9 cellular contexts compared by ENCODE assay signal in genomic region chr6:143232849-143233248, GRCh38.
DNase-seq lines count a peak whose midpoint lies in the region; ATAC-seq, FAIRE-seq and TF ChIP-seq lines count a peak whose summit lies in the region.
"Had no signal": no experiment of that assay in that cellular context is flagged by ENCODE, and none has a peak within 500 bp of the region (broad histone marks: within the 10 kb centered on the region; RNA-seq: fewer than 3 reads in every experiment).

No MANE protein-coding gene starts in this region.

- no peak for ATAC-seq in naive thymus-derived CD8-positive, alpha-beta T cell
- ATAC-seq in HG03442 (IDR thresholded peaks at IDR 0.05; ENCODE audit: unreplicated experiment) (no peak), GM21381 (IDR thresholded peaks at IDR 0.05; ENCODE audit: unreplicated experiment) (no peak)

- no peak overlapping the region for H2AK5ac ChIP-seq in mesenchymal stem cell (ENCODE audit: low read length, severe bottlenecking)

- no peak overlapping the region for H3K9ac ChIP-seq in mesenchymal stem cell (ENCODE audit: low read length)

- no peak overlapping the region for H2BK5ac ChIP-seq in mesenchymal stem cell (ENCODE audit: low read depth, low read length, poor library complexity, severe bottlenecking)

- no peaks in the 10 kb centered on the region for H3K9me3 ChIP-seq in mesenchymal stem cell (ENCODE audit: control insufficient read depth, low read length)

- peaks cover 2% of the 10 kb centered on the region for H3K79me1 ChIP-seq in mesenchymal stem cell (replicated peaks; ENCODE audit: low read length, poor library complexity, severe bottlenecking)

- H2BK15ac ChIP-seq in mesenchymal stem cell (ENCODE audit: low read depth, poor library complexity, severe bottlenecking) = no peak overlapping the region

- peak overlapping the region; percentile 21 for H3K4me2 ChIP-seq in mesenchymal stem cell (ENCODE audit: low read length, poor library complexity, severe bottlenecking)

- H4K8ac ChIP-seq in mesenchymal stem cell (ENCODE audit: low read length) = no peak overlapping the region

- POLR2A ChIA-PET in naive thymus-derived CD8-positive, alpha-beta T cell (lab: Charles Lee) = no interaction called here

- no peak overlapping the region for H3K4ac ChIP-seq in mesenchymal stem cell (ENCODE audit: low read depth in 1 of 2, low read length in 2 of 2)

- no peaks in the 10 kb centered on the region for H3K9me3 Mint-ChIP-seq in naive thymus-derived CD8-positive, alpha-beta T cell
- H3K9me3 Mint-ChIP-seq: stimulated activated naive CD8-positive, alpha-beta T cell treated with anti-CD3 and anti-CD28 coated beads, Interleukin-15, Interleukin-2, amounts not matched to agents 100 ng/mL and 50 ng/mL, for 24 hours had no signal

- no peaks in the 10 kb centered on the region for H3K4me1 Mint-ChIP-seq in naive thymus-derived CD8-positive, alpha-beta T cell

- no peak overlapping the region for H3K23ac ChIP-seq in mesenchymal stem cell (ENCODE audit: low read length in 2 of 2)

- H4K91ac ChIP-seq in mesenchymal stem cell (ENCODE audit: low read length) = peak overlapping the region; percentile 50

- FAIRE-seq in GM18507 (lab: Jason Lieb, UNC) (peak; percentile 5), bronchial epithelial cell (lab: Jason Lieb, UNC) (no peak)

- H3K36me3 ChIP-seq in bronchial epithelial cell (ENCODE audit: control insufficient read depth, insufficient read depth, low read length) (peaks cover 1% of the 10 kb centered on the region), mesenchymal stem cell (ENCODE audit: control insufficient read depth in 1 of 2, insufficient read depth in 2 of 2, low read depth in 1 of 2, low read length in 2 of 2) (no peaks in the 10 kb centered on the region)

- H3K27ac ChIP-seq in mesenchymal stem cell (ENCODE audit: low read length, poor library complexity, severe bottlenecking) = no peak overlapping the region

- no peak overlapping the region for H2BK12ac ChIP-seq in mesenchymal stem cell (ENCODE audit: low read length in 2 of 2)

- no peaks in the 10 kb centered on the region for H3K27me3 Mint-ChIP-seq in naive thymus-derived CD8-positive, alpha-beta T cell
- H3K27me3 Mint-ChIP-seq: stimulated activated naive CD8-positive, alpha-beta T cell treated with anti-CD3 and anti-CD28 coated beads, Interleukin-15, Interleukin-2, amounts not matched to agents 100 ng/mL and 50 ng/mL, for 24 hours had no signal

- peaks cover 2% of the 10 kb centered on the region for H3K4me1 ChIP-seq in mesenchymal stem cell (ENCODE audit: control insufficient read depth, insufficient read depth, low read depth, low read length)

- no peaks in the 10 kb centered on the region for H3K27me3 ChIP-seq in bronchial epithelial cell (ENCODE audit: control insufficient read depth, insufficient read depth, low read length)
- H3K27me3 ChIP-seq in mesenchymal stem cell (ENCODE audit: control insufficient read depth in 1 of 2, insufficient read depth in 1 of 2, low read length in 2 of 2) = no peaks in the 10 kb centered on the region

- no peak overlapping the region for H3K18ac ChIP-seq in mesenchymal stem cell (ENCODE audit: low read depth in 1 of 2, low read length in 2 of 2)

- no peak overlapping the region for H2AFZ ChIP-seq in mesenchymal stem cell (ENCODE audit: low read depth, low read length)

- WGBS in mesenchymal stem cell = 80% methylated on average over 3 of the region's 4 CpGs

- no peak overlapping the region for H3K4me3 Mint-ChIP-seq in naive thymus-derived CD8-positive, alpha-beta T cell
- H3K4me3 Mint-ChIP-seq: stimulated activated naive CD8-positive, alpha-beta T cell treated with anti-CD3 and anti-CD28 coated beads, Interleukin-15, Interleukin-2, amounts not matched to agents 100 ng/mL and 50 ng/mL, for 24 hours had no signal

- TF ChIP-seq CTCF in bronchial epithelial cell (IDR thresholded peaks at IDR 0.05; ENCODE audit: insufficient read depth, low read length, severe bottlenecking) = peak; percentile 83

- H2BK120ac ChIP-seq in mesenchymal stem cell (ENCODE audit: low read depth, low read length) = no peak overlapping the region

- no peak overlapping the region for H3K14ac ChIP-seq in mesenchymal stem cell (ENCODE audit: low read length in 2 of 2)

- peaks cover 4 to 6% (median 6%) of the 10 kb centered on the region in 3 donors for H3K36me3 Mint-ChIP-seq in naive thymus-derived CD8-positive, alpha-beta T cell

- peak overlapping the region in 1 of 10 donors; percentile 33 for H3K27ac Mint-ChIP-seq in naive thymus-derived CD8-positive, alpha-beta T cell
- H3K27ac Mint-ChIP-seq: stimulated activated naive CD8-positive, alpha-beta T cell treated with anti-CD3 and anti-CD28 coated beads, Interleukin-15, Interleukin-2, amounts not matched to agents 100 ng/mL and 50 ng/mL, for 24 hours had no signal

- H3K4me3 ChIP-seq in bronchial epithelial cell (ENCODE audit: low read depth, low read length) (no peak overlapping the region), mesenchymal stem cell (ENCODE audit: insufficient read depth in 1 of 2, low read depth in 1 of 2, low read length in 2 of 2) (no peak overlapping the region)

- DNase-seq in CD1c-positive myeloid dendritic cell (ENCODE audit: extremely low spot score) (peak; percentile 34), GM18507 (ENCODE audit: extremely low spot score, insufficient read length, low read depth) (peak; percentile 30), NCI-H524 (lab: John Stamatoyannopoulos, UW) (peak; percentile 31 to 71), bronchial epithelial cell (ENCODE audit: low read depth) (peak; percentile 44), mesenchymal stem cell (peak; percentile 37)
- no peak for DNase-seq in naive thymus-derived CD8-positive, alpha-beta T cell

Comparison
In these comparisons a context has a peak if more than half of its experiments do, and no peak if none do; other contexts are left out.
1. DNase-seq: peak in CD1c-positive myeloid dendritic cell (single experiment), GM18507 (single experiment), NCI-H524 (2 of 2), bronchial epithelial cell (single experiment) and mesenchymal stem cell (single experiment); none in naive thymus-derived CD8-positive, alpha-beta T cell (0 of 10).